ENCODE assay signal across 10 cellular contexts in the genomic region with DNA sequence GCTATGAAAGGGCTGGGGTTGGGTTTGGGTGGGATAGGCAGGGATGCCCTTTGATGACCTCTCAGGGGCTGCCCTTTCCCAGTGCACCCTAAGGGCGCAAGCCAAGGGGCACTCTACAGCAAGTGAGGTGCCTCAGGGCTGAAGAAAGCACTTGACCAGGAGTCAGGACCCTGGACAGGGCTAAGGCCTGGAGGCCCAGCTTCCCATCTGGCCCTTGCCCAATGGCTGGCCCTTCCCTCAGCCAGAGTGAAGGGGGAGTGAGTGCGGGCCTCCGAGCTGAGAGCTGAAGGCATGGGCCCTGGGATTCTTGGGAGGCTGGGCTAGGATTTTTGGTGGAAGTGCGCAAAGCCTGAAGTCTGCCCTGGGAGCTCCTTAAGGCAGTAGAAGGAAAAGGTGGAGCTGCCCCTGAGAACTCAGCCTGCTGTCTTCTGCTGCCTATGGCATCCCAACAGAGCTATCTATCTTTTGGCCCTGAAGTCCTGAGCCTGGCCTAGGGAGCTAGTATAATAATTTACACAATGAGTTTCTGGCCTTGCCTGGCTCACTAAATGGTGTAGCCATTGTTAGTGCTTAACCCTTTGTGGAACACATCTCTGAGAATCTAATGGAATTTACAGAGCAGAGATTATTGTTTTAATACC. TPM values are rescaled to one million over a fixed set of nuclear protein-coding genes. Genes with fewer than 3 reads are reported as not detected.
DNase-seq lines count a peak whose midpoint lies in the region; ATAC-seq and TF ChIP-seq lines count a peak whose summit lies in the region.
"Had no signal": no experiment of that assay in that cellular context is flagged by ENCODE, and none has a peak within 500 bp of the region (broad histone marks: within the 10 kb centered on the region; RNA-seq: fewer than 3 reads in every experiment).

No MANE protein-coding gene starts in this region.

- H2AFZ ChIP-seq in mammary epithelial cell (ENCODE audit: low read depth, low read length) (no peak overlapping the region), SK-N-SH (ENCODE audit: low read depth) (no peak overlapping the region)

- peaks cover 4% of the 10 kb centered on the region for H3K79me2 ChIP-seq in mammary epithelial cell (ENCODE audit: insufficient read depth, low read length)
- peaks cover 9% of the 10 kb centered on the region; the same call in 1 of the 2 replicates for H3K79me2 ChIP-seq in SK-N-SH (ENCODE audit: insufficient read depth)

- dilution Hi-C loops in mammary epithelial cell (cut with HindIII; ENCODE audit: low sequenced_read_pairs): no loop called here

- no peaks in the 10 kb centered on the region for H3F3A ChIP-seq in SK-N-SH (replicated peaks; ENCODE audit: insufficient read depth)

- H3K27ac ChIP-seq in mammary epithelial cell (ENCODE audit: insufficient read depth, low read depth, low read length) (no peak overlapping the region), SK-N-SH (ENCODE audit: low read depth in 2 of 2, low read length in 1 of 2) (no peak overlapping the region), thyroid gland (no peak overlapping the region)
- H3K27ac ChIP-seq: C4-2B had no signal

- H3K4me3 Mint-ChIP-seq in MCF 10A (ENCODE audit: unreplicated experiment): no peak overlapping the region

- ATAC-seq in left cardiac atrium (peak; percentile 59 to 80), HG02938 (IDR thresholded peaks at IDR 0.05; ENCODE audit: unreplicated experiment) (no peak)

- H3K4me1 ChIP-seq in mammary epithelial cell (ENCODE audit: insufficient read depth, low read length) (no peaks in the 10 kb centered on the region), SK-N-SH (ENCODE audit: control insufficient read depth in 1 of 2, insufficient read depth in 2 of 2, low read depth in 1 of 2, low read length in 1 of 2) (peaks cover 0 to 2% of the 10 kb centered on the region in 2 experiments; a peak in 2 of 4 replicates), thyroid gland (peaks cover 5 to 17% of the 10 kb centered on the region in 2 donors)

- TF ChIP-seq CTCF in MCF 10A (IDR thresholded peaks at IDR 0.05; ENCODE audit: unreplicated experiment): no peak
- TF ChIP-seq CTCF in mammary epithelial cell (conservative IDR thresholded peaks at IDR 0.05 in 1 of 2, IDR thresholded peaks at IDR 0.05 in 1 of 2; ENCODE audit: extremely low read depth in 1 of 2, insufficient read depth in 1 of 2, low read depth in 1 of 2, low read length in 2 of 2): no peak
- TF ChIP-seq CTCF in SK-N-SH (IDR thresholded peaks at IDR 0.05): no peak
- no peak for TF ChIP-seq CTCF in thyroid gland (IDR thresholded peaks at IDR 0.05)

- H3K4me3 ChIP-seq in mammary epithelial cell (replicated peaks in 1 of 3; ENCODE audit: insufficient read depth in 1 of 3, low read depth in 2 of 3, low read length in 3 of 3) (no peak overlapping the region), SK-N-SH (ENCODE audit: low read depth in 2 of 2, low read length in 1 of 2) (no peak overlapping the region), thyroid gland (replicated peaks in 1 of 3) (no peak overlapping the region)

- no peak overlapping the region for H3K27ac Mint-ChIP-seq in MCF 10A (ENCODE audit: low read depth, unreplicated experiment)

- H3K36me3 ChIP-seq in mammary epithelial cell (ENCODE audit: insufficient read depth, low read length) (peaks cover 16% of the 10 kb centered on the region), SK-N-SH (replicated peaks in 1 of 2; ENCODE audit: control insufficient read depth in 1 of 2, insufficient read depth in 2 of 2, low read length in 1 of 2) (peaks cover 20 to 41% of the 10 kb centered on the region in 2 experiments), thyroid gland (peaks cover 47 to 48% of the 10 kb centered on the region in 2 donors)

- H3K9me2 ChIP-seq in SK-N-SH: no peaks in the 10 kb centered on the region

- POLR2A ChIA-PET in MCF 10A (lab: Yijun Ruan, JAX) (interaction anchor here (0.9 to 2.5 kb wide), 3 partner anchors 12 to 15 kb away, joined by 3 to 5 read pairs (median 3); no protein-coding TSS in a partner anchor), SK-N-SH (lab: Yijun Ruan, JAX) (no interaction called here)

- H4K20me1 ChIP-seq in mammary epithelial cell (ENCODE audit: insufficient read depth, low read length) (no peaks in the 10 kb centered on the region), SK-N-SH (ENCODE audit: insufficient read depth) (peaks cover 40% of the 10 kb centered on the region)

- no peak for TF ChIP-seq EP300 in SK-N-SH (IDR thresholded peaks at IDR 0.05; ENCODE audit: borderline replicate concordance in 1 of 2, low read depth in 1 of 2, low read length in 1 of 2)

- H3K9me3 Mint-ChIP-seq in MCF 10A (ENCODE audit: unreplicated experiment): no peaks in the 10 kb centered on the region

- TF ChIP-seq RAD21 in SK-N-SH (IDR thresholded peaks at IDR 0.05; ENCODE audit: low read length): no peak

- no peak for TF ChIP-seq POLR2A in thyroid gland (IDR thresholded peaks at IDR 0.05)

- H3K4me1 Mint-ChIP-seq in MCF 10A (ENCODE audit: insufficient read depth, unreplicated experiment): no peaks in the 10 kb centered on the region

- BruUV-seq in MCF 10A (replicated peaks; lab: Mats Ljungman, UMichigan): no TSS peak
- no TSS peak for BruUV-seq in mammary epithelial cell (replicated peaks; lab: Mats Ljungman, UMichigan)

- 100% methylated on average over 4 of the region's 4 CpGs for WGBS in mammary epithelial cell (ENCODE audit: low coverage, missing lambda C conversion rate)
- 90% methylated on average over 3 of the region's 4 CpGs for WGBS in SK-N-SH (ENCODE audit: low lambda C conversion rate)
- WGBS in thyroid gland, 2 donors: 66 to 68% methylated on average over 4 of the region's 4 CpGs

- H3K27me3 ChIP-seq in mammary epithelial cell (ENCODE audit: insufficient read depth, low read length) (no peaks in the 10 kb centered on the region), SK-N-SH (ENCODE audit: insufficient read depth) (no peaks in the 10 kb centered on the region), thyroid gland (no peaks in the 10 kb centered on the region)

- no peaks in the 10 kb centered on the region for H3K9me3 ChIP-seq in mammary epithelial cell (replicated peaks; ENCODE audit: insufficient read depth, low read length)
- no peaks in the 10 kb centered on the region for H3K9me3 ChIP-seq in SK-N-SH
- no peaks in the 10 kb centered on the region for H3K9me3 ChIP-seq in thyroid gland

- H3K4me2 ChIP-seq in mammary epithelial cell (ENCODE audit: insufficient read depth, low read depth, low read length) (no peak overlapping the region), SK-N-SH (no peak overlapping the region)

- H3K9ac ChIP-seq in mammary epithelial cell (ENCODE audit: insufficient read depth, low read length): no peak overlapping the region
- no peak overlapping the region for H3K9ac ChIP-seq in SK-N-SH

- in situ Hi-C loops in mammary epithelial cell (cut with MboI; ENCODE audit: low sequenced_read_pairs in 2 of 2): no loop called here

- CTCF ChIA-PET in MCF 10A (lab: Yijun Ruan, JAX): interaction anchor here (0.6 to 1.2 kb wide), 4 partner anchors 9 to 238 kb away, joined by 3 to 5 read pairs (median 4); no protein-coding TSS in a partner anchor
- CTCF ChIA-PET in mammary epithelial cell (lab: Charles Lee; ENCODE audit: low non-redundant PET): no interaction called here
- CTCF ChIA-PET in SK-N-SH (lab: Yijun Ruan, JAX): interaction anchor here (1.1 to 1.6 kb wide), 3 partner anchors 13 to 130 kb away, joined by 3 to 6 read pairs (median 5); a partner anchor contains a TSS

- intact Hi-C loops in MCF 10A (cut with micrococcal nuclease): no loop called here
- intact Hi-C loops in mammary epithelial cell (cut with micrococcal nuclease): no loop called here
- intact Hi-C loops in left cardiac atrium (cut with DNase I): no loop called here
- intact Hi-C loops in thyroid gland (cut with DNase I): no loop called here

- DNase-seq in MCF 10A (ENCODE audit: unreplicated experiment) (peak; percentile 35), mammary epithelial cell (no peak), SK-N-SH (no peak), left cardiac atrium (peak; percentile 71), thyroid gland (peak; percentile 41 to 69), NK-92 (lab: John Stamatoyannopoulos, UW; ENCODE audit: unreplicated experiment) (no peak)
- no peak for DNase-seq in activated CD4-positive, CD25-positive, alpha-beta regulatory T cell treated with anti-CD3 and anti-CD28 coated beads, Interleukin-2, amount 50 U/mL, for 72 hours
- DNase-seq: stimulated activated CD4-positive, alpha-beta T cell treated with anti-CD3 and anti-CD28 coated beads, Interleukin-4, amount 100 ng/mL, for 4 hours had no signal

- no peaks in the 10 kb centered on the region for H3K27me3 Mint-ChIP-seq in MCF 10A (ENCODE audit: insufficient read depth, unreplicated experiment)

- H3K36me3 Mint-ChIP-seq in MCF 10A (ENCODE audit: insufficient read depth, unreplicated experiment): peaks cover 99% of the 10 kb centered on the region

RNA-seq across cellular contexts. Expression of a gene that starts 16.4 kb away (rescaled TPM):
- total RNA-seq in MCF 10A (2022) (104 and 138 TPM in 2 replicates), mammary epithelial cell (10 to 100 TPM; 41.2 to 49.6 TPM), left cardiac atrium (10 to 100 TPM; 34.7 to 49.0 TPM), thyroid gland (100 to 1,000 TPM in 1 of 4 donors, 10 to 100 TPM in 3; 51.7 to 116 (median 76.6) TPM)
- polyA plus RNA-seq in mammary epithelial cell (23.5 TPM), SK-N-SH (2012; rRNA removed) (25.7 and 26.5 TPM in 2 replicates)
- 50.6 TPM for polyA minus RNA-seq in mammary epithelial cell
- 10.2 and 17.2 TPM in 2 replicates for polyA plus RNA-seq in SK-N-SH (2012; cell fraction: cytosol; rRNA removed)
- polyA plus RNA-seq in SK-N-SH (2012; cell fraction: nucleus; rRNA removed): 27.7 and 28.0 TPM in 2 replicates

Comparison
In these comparisons a context has a peak if more than half of its experiments do, and no peak if none do; other contexts are left out.
1. DNase-seq: peak in MCF 10A (single experiment), left cardiac atrium (single experiment) and thyroid gland (2 of 2); none in mammary epithelial cell (single experiment), SK-N-SH (single experiment), activated CD4-positive, CD25-positive, alpha-beta regulatory T cell treated with anti-CD3 and anti-CD28 coated beads, Interleukin-2, amount 50 U/mL, for 72 hours (single experiment) and NK-92 (single experiment).